Comparison of ENCODE assay signal across 9 cellular contexts in the genomic region with DNA sequence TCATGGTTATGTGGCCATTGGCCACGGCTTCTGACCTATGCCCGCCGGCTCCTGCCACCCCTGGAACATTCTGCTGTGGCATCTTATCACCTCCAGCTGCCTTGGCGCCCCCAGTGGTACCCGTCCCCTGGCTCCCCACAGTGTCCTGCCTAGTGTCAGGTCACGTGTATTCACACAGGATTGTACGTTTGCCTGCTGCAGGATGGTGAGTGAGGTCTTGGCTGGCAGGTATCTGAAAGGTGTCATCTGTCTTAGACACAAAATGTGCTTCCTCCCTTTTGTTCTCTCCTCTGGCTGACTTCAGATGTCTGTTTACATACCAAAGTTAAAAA. TPM values are rescaled to one million over a fixed set of nuclear protein-coding genes. Genes with fewer than 3 reads are reported as not detected.
DNase-seq lines count a peak whose midpoint lies in the region; ATAC-seq and TF ChIP-seq lines count a peak whose summit lies in the region.
"Had no signal": no experiment of that assay in that cellular context is flagged by ENCODE, and none has a peak within 500 bp of the region (broad histone marks: within the 10 kb centered on the region; RNA-seq: fewer than 3 reads in every experiment).

No MANE protein-coding gene starts in this region.

- H3K4me3 Mint-ChIP-seq in CD8-positive, alpha-beta T cell: no peak overlapping the region

- peak overlapping the region; percentile 62 for H3K27ac Mint-ChIP-seq in CD8-positive, alpha-beta T cell

- no peaks in the 10 kb centered on the region for H3K4me1 ChIP-seq in CD8-positive, alpha-beta T cell (ENCODE audit: insufficient read depth, low read length)
- H3K4me1 ChIP-seq in SJSA1 (replicated peaks) (no peaks in the 10 kb centered on the region), osteoblast (ENCODE audit: insufficient read depth, low read length) (no peaks in the 10 kb centered on the region)

- no peak overlapping the region for H2AFZ ChIP-seq in osteoblast (ENCODE audit: low read length)

- no peak for TF ChIP-seq CTCF in CD8-positive, alpha-beta T cell (IDR thresholded peaks at IDR 0.05)
- TF ChIP-seq CTCF in osteoblast (IDR thresholded peaks at IDR 0.05; ENCODE audit: extremely low read depth, low read depth, low read length) (no peak), GM20000 (IDR thresholded peaks at IDR 0.05; ENCODE audit: extremely low read depth, missing control alignments) (no peak)

- H3K4me2 ChIP-seq in osteoblast (ENCODE audit: insufficient read depth, low read length): no peak overlapping the region

- intact Hi-C loops in CD8-positive, alpha-beta T cell (cut with DNase I, micrococcal nuclease): no loop called here

- H3K27me3 Mint-ChIP-seq in CD8-positive, alpha-beta T cell (ENCODE audit: low read depth): no peaks in the 10 kb centered on the region

- H3K9me3 ChIP-seq in CD8-positive, alpha-beta T cell (ENCODE audit: low read length): no peaks in the 10 kb centered on the region
- H3K9me3 ChIP-seq in SJSA1 (replicated peaks) (peaks cover 16% of the 10 kb centered on the region; the same call in 1 of the 2 replicates), osteoblast (ENCODE audit: low read depth, low read length) (peaks cover 16% of the 10 kb centered on the region)
- H3K9me3 ChIP-seq: testis had no signal

- no peak for DNase-seq in CD8-positive, alpha-beta T cell
- DNase-seq in SJSA1 (ENCODE audit: low read depth in 1 of 2, low spot score in 2 of 2) (no peak), epithelial cell of prostate (ENCODE audit: low read depth, low spot score) (no peak), osteoblast (ENCODE audit: insufficient read length, low spot score, missing footprints) (no peak), GM20000 (ENCODE audit: low spot score) (no peak)

- H3K36me3 ChIP-seq in CD8-positive, alpha-beta T cell (ENCODE audit: insufficient read depth, low read length): peaks cover 10% of the 10 kb centered on the region
- H3K36me3 ChIP-seq in SJSA1 (peaks cover 75% of the 10 kb centered on the region), osteoblast (ENCODE audit: insufficient read depth, low read length) (peaks cover 31% of the 10 kb centered on the region)

- no peaks in the 10 kb centered on the region for H3K79me2 ChIP-seq in osteoblast (ENCODE audit: insufficient read depth, low read length)

- no peaks in the 10 kb centered on the region for H3K4me1 Mint-ChIP-seq in CD8-positive, alpha-beta T cell (ENCODE audit: low read depth)

- no peaks in the 10 kb centered on the region for H3K9me3 Mint-ChIP-seq in CD8-positive, alpha-beta T cell

- H3K27ac ChIP-seq in CD8-positive, alpha-beta T cell (ENCODE audit: low read depth, low read length): no peak overlapping the region
- H3K27ac ChIP-seq in SJSA1 (peak overlapping the region; percentile 65), epithelial cell of prostate (peak overlapping the region; percentile 71), osteoblast (ENCODE audit: low read depth, low read length) (peak overlapping the region; percentile 44)

- POLR2A ChIA-PET in CD8-positive, alpha-beta T cell (lab: Charles Lee): no interaction called here

- no peak overlapping the region for H3K4me3 ChIP-seq in CD8-positive, alpha-beta T cell (ENCODE audit: low read depth, low read length)
- no peak overlapping the region for H3K4me3 ChIP-seq in SJSA1
- no peak overlapping the region for H3K4me3 ChIP-seq in osteoblast (ENCODE audit: insufficient read depth, low read length)
- H3K4me3 ChIP-seq: testis had no signal

- H4K20me1 ChIP-seq in osteoblast (ENCODE audit: insufficient read depth, low read length): peaks cover 19% of the 10 kb centered on the region

- peaks cover 61% of the 10 kb centered on the region for H3K36me3 Mint-ChIP-seq in CD8-positive, alpha-beta T cell

- CTCF ChIA-PET in CD8-positive, alpha-beta T cell (lab: Charles Lee): no interaction called here

- H3K27me3 ChIP-seq in CD8-positive, alpha-beta T cell (ENCODE audit: insufficient read depth, low read length): no peaks in the 10 kb centered on the region
- H3K27me3 ChIP-seq in SJSA1 (replicated peaks) (no peaks in the 10 kb centered on the region), osteoblast (ENCODE audit: insufficient read depth, low read length) (no peaks in the 10 kb centered on the region)
- H3K27me3 ChIP-seq: testis had no signal

- no peak for ATAC-seq in CD8-positive, alpha-beta T cell
- ATAC-seq in HG03439 (IDR thresholded peaks at IDR 0.05; ENCODE audit: unreplicated experiment) (no peak), HG02678 (IDR thresholded peaks at IDR 0.05; ENCODE audit: unreplicated experiment) (no peak), HG02623 (IDR thresholded peaks at IDR 0.05; ENCODE audit: unreplicated experiment) (no peak)

RNA-seq across cellular contexts. Expression of gene DBNDD1, which starts 24.9 kb away (rescaled TPM):
- total RNA-seq in CD8-positive, alpha-beta T cell: 1 to 10 TPM in 1 of 2 experiments, under 1 TPM in 1; 0.58 to 1.2 TPM
- 1.3 TPM in 1 of 2 replicates, not detected in the other for total RNA-seq in SJSA1 (2014; rRNA removed; shearing (Covaris generic))
- 0.29 and 1.1 TPM in 2 replicates for total RNA-seq in osteoblast

RNA-seq across cellular contexts. Expression of gene DEF8, which starts 45.8 kb away (rescaled TPM):
- total RNA-seq in CD8-positive, alpha-beta T cell: 10 to 100 TPM; 27.1 to 30.0 TPM
- 122 and 135 TPM in 2 replicates for total RNA-seq in SJSA1 (2014; rRNA removed; shearing (Covaris generic))
- 48.6 and 48.9 TPM in 2 replicates for total RNA-seq in osteoblast
